8 cellular contexts compared by ENCODE assay signal in genomic region chr9:121268598-121269029, GRCh38. TPM values are rescaled to one million over a fixed set of nuclear protein-coding genes. Genes with fewer than 3 reads are reported as not detected.
DNase-seq lines count a peak whose midpoint lies in the region; ATAC-seq, FAIRE-seq and TF ChIP-seq lines count a peak whose summit lies in the region.

No MANE protein-coding gene starts in this region.

- peak overlapping the region; percentile 81 for H3K27ac ChIP-seq in lower lobe of right lung
- peak overlapping the region; percentile 71 to 95 (median 87) for H3K27ac ChIP-seq in upper lobe of left lung

- no peaks in the 10 kb centered on the region for H3K9me3 Mint-ChIP-seq in activated naive CD4-positive, alpha-beta T cell treated with anti-CD3 and anti-CD28 coated beads, Interleukin-2, amount 10 ng/mL, durations not matched to agents 7 days and 5 days

- H3K27me3 Mint-ChIP-seq in activated naive CD4-positive, alpha-beta T cell treated with anti-CD3 and anti-CD28 coated beads, Interleukin-2, amount 10 ng/mL, durations not matched to agents 7 days and 5 days: peaks cover 63% of the 10 kb centered on the region

- H3K36me3 ChIP-seq in bronchial epithelial cell (ENCODE audit: control insufficient read depth, insufficient read depth, low read length) (peaks cover 9% of the 10 kb centered on the region), lower lobe of right lung (no peaks in the 10 kb centered on the region), upper lobe of left lung (no peaks in the 10 kb centered on the region)

- peaks cover 16% of the 10 kb centered on the region for H3K4me1 Mint-ChIP-seq in activated naive CD4-positive, alpha-beta T cell treated with anti-CD3 and anti-CD28 coated beads, Interleukin-2, amount 10 ng/mL, durations not matched to agents 7 days and 5 days

- peaks cover 59% of the 10 kb centered on the region for H3K4me1 ChIP-seq in lower lobe of right lung
- peaks cover 31 to 52% (median 44%) of the 10 kb centered on the region in 4 donors for H3K4me1 ChIP-seq in upper lobe of left lung

- H3K27ac Mint-ChIP-seq in activated naive CD4-positive, alpha-beta T cell treated with anti-CD3 and anti-CD28 coated beads, Interleukin-2, amount 10 ng/mL, durations not matched to agents 7 days and 5 days: no peak overlapping the region

- no peak for TF ChIP-seq EP300 in upper lobe of left lung (IDR thresholded peaks at IDR 0.05)

- H3K4me3 ChIP-seq in bronchial epithelial cell (ENCODE audit: low read depth, low read length) (peak overlapping the region; percentile 94), lower lobe of right lung (peak overlapping the region; percentile 80), upper lobe of left lung (peak overlapping the region; percentile 65 to 89 (median 79))

- H3K27me3 ChIP-seq in bronchial epithelial cell (ENCODE audit: control insufficient read depth, insufficient read depth, low read length) (no peaks in the 10 kb centered on the region), lower lobe of right lung (ENCODE audit: low read depth) (no peaks in the 10 kb centered on the region), upper lobe of left lung (no peaks in the 10 kb centered on the region)

- H3K9me3 ChIP-seq in lower lobe of right lung (no peaks in the 10 kb centered on the region), upper lobe of left lung (no peaks in the 10 kb centered on the region)

- TF ChIP-seq POLR2A in upper lobe of left lung (IDR thresholded peaks at IDR 0.05): no peak

- ATAC-seq in lower lobe of right lung: peak; percentile 51 to 60
- ATAC-seq in upper lobe of left lung (ENCODE audit: low FRiP score in 2 of 2): peak; percentile 37 to 51

- TF ChIP-seq CTCF in bronchial epithelial cell (IDR thresholded peaks at IDR 0.05; ENCODE audit: insufficient read depth, low read length, severe bottlenecking) (no peak), lower lobe of right lung (IDR thresholded peaks at IDR 0.05) (no peak), upper lobe of left lung (IDR thresholded peaks at IDR 0.05) (no peak)

- H3K36me3 Mint-ChIP-seq in activated naive CD4-positive, alpha-beta T cell treated with anti-CD3 and anti-CD28 coated beads, Interleukin-2, amount 10 ng/mL, durations not matched to agents 7 days and 5 days: no peaks in the 10 kb centered on the region

- intact Hi-C loops in lower lobe of right lung (cut with DNase I): no loop called here

- no peak for FAIRE-seq in bronchial epithelial cell (lab: Jason Lieb, UNC)

- DNase-seq in activated naive CD4-positive, alpha-beta T cell treated with anti-CD3 and anti-CD28 coated beads, Interleukin-2, amount 10 ng/mL, durations not matched to agents 7 days and 5 days: no peak
- DNase-seq in activated naive CD4-positive, alpha-beta T cell (lab: John Stamatoyannopoulos, UW): no peak
- DNase-seq in M059J (ENCODE audit: low read depth): peak; percentile 44
- DNase-seq in bronchial epithelial cell (ENCODE audit: low read depth): peak; percentile 37
- DNase-seq in lower lobe of right lung: no peak
- DNase-seq in upper lobe of left lung: no peak
- DNase-seq in NCI-H524 (lab: John Stamatoyannopoulos, UW): no peak
- no peak for DNase-seq in NCI-H1417 (lab: John Stamatoyannopoulos, UW)

- CTCF ChIA-PET in activated naive CD4-positive, alpha-beta T cell treated with anti-CD3 and anti-CD28 coated beads, Interleukin-2, amount 10 ng/mL, durations not matched to agents 7 days and 5 days (lab: Charles Lee): interaction anchor here (0.8 to 4.3 kb wide), 5 partner anchors 10 to 55 kb away, joined by 3 to 25 read pairs (median 4); no protein-coding TSS in a partner anchor

- H3K4me3 Mint-ChIP-seq in activated naive CD4-positive, alpha-beta T cell treated with anti-CD3 and anti-CD28 coated beads, Interleukin-2, amount 10 ng/mL, durations not matched to agents 7 days and 5 days: peak overlapping the region; percentile 69

- 2 to 19% methylated on average over 5 of the region's 5 CpGs for WGBS in upper lobe of left lung, 2 donors

RNA-seq across cellular contexts. Expression of gene GSN, which starts 0.7 kb away (rescaled TPM):
- 142 and 207 TPM in 2 replicates for total RNA-seq in M059J (2014; rRNA removed; shearing (Covaris generic))
- total RNA-seq in bronchial epithelial cell: 420 and 822 TPM in 2 replicates
- 388 TPM for total RNA-seq in lower lobe of right lung
- total RNA-seq in upper lobe of left lung: 100 to 1,000 TPM; 217 to 935 (median 648) TPM

Comparison
In these comparisons a context has a peak if more than half of its experiments do, and no peak if none do; other contexts are left out.
1. DNase-seq: peak in M059J (single experiment) and bronchial epithelial cell (single experiment); none in activated naive CD4-positive, alpha-beta T cell treated with anti-CD3 and anti-CD28 coated beads, Interleukin-2, amount 10 ng/mL, durations not matched to agents 7 days and 5 days (single experiment), activated naive CD4-positive, alpha-beta T cell (0 of 4), lower lobe of right lung (single experiment), upper lobe of left lung (0 of 2), NCI-H524 (0 of 2) and NCI-H1417 (0 of 3).
2. Peak in every context shown above with its lines, with median percentiles within 50 percentile points of each other: H3K4me3 ChIP-seq.